In the genomic region with DNA sequence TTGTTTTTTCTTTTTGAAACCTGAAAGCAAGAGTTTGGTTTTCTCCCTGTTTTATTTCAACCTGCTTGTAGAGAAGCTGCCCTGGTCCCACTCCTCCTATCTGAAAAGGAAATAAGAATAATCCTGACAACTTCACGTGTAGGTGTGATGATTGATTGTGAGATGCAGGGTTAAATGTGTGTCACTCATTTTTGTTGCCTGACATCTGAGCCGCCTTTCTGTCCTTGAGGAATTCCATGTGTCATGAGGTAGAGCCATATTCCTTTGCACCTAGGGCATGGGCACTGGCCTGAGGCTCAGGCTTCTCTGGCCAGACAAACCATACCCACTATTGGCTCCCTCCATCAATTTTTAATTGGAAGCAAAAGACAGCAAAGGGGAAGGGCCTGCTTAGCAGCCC, we compare ENCODE assay signal across 28 cellular contexts. TPM values are rescaled to one million over a fixed set of nuclear protein-coding genes. Genes with fewer than 3 reads are reported as not detected.
"Had no signal": no experiment of that assay in that cellular context is flagged by ENCODE, and none has a peak within 500 bp of the region (broad histone marks: within the 10 kb centered on the region; RNA-seq: fewer than 3 reads in every experiment).

No MANE protein-coding gene starts in this region.

- ATAC-seq: effector memory CD8-positive, alpha-beta T cell; esophagus mucosa; foreskin keratinocyte; gastrocnemius medialis; gastroesophageal sphincter; heart left ventricle; heart right ventricle had no signal

- H3K4me3 ChIP-seq: colonic mucosa, coronary artery, dorsolateral prefrontal cortex, esophagus muscularis mucosa, esophagus squamous epithelium, gastrocnemius medialis, gastroesophageal sphincter, heart left ventricle, heart right ventricle had no signal

- H3K36me3 ChIP-seq: colonic mucosa, esophagus muscularis mucosa, esophagus squamous epithelium, gastrocnemius medialis, gastroesophageal sphincter, heart left ventricle, heart right ventricle had no signal

- H3K4me3 Mint-ChIP-seq: dendritic cell treated with granulocyte-macrophage colony-stimulating factor and Interleukin-4, amounts not matched to agents 40 ng/mL and 50 ng/mL, for 4 days; effector memory CD8-positive, alpha-beta T cell; endodermal cell had no signal

- H3K27ac ChIP-seq: colonic mucosa, coronary artery, dorsolateral prefrontal cortex, epithelial cell of prostate, esophagus muscularis mucosa, esophagus squamous epithelium, foreskin keratinocyte, gastrocnemius medialis, gastroesophageal sphincter, heart left ventricle, heart right ventricle had no signal

- DNase-seq: colonic mucosa; cortex of kidney; dermis blood vessel endothelial cell; dorsolateral prefrontal cortex; effector CD4-positive, alpha-beta T cell; effector CD8-positive, alpha-beta T cell; effector memory CD4-positive, alpha-beta T cell; effector memory CD8-positive, alpha-beta T cell; endodermal cell; erythroblast; esophagus squamous epithelium; foreskin fibroblast; foreskin keratinocyte; foreskin melanocyte; gastrocnemius medialis; glutamatergic neuron; head of caudate nucleus; heart left ventricle; heart right ventricle had no signal

- H3K4me1 ChIP-seq: colonic mucosa, esophagus muscularis mucosa, esophagus squamous epithelium, foreskin keratinocyte, gastrocnemius medialis, gastroesophageal sphincter, heart left ventricle, heart right ventricle had no signal

- H3K27me3 ChIP-seq: colonic mucosa, dorsolateral prefrontal cortex, gastrocnemius medialis had no signal

- H3K9me3 Mint-ChIP-seq: effector memory CD8-positive, alpha-beta T cell; endodermal cell had no signal

- H3K4me1 Mint-ChIP-seq: endodermal cell had no signal

- H3K27ac Mint-ChIP-seq: dendritic cell treated with granulocyte-macrophage colony-stimulating factor and Interleukin-4, amounts not matched to agents 40 ng/mL and 50 ng/mL, for 4 days; effector memory CD8-positive, alpha-beta T cell; endodermal cell had no signal

- H3K9me3 ChIP-seq: colonic mucosa, gastrocnemius medialis had no signal

RNA-seq across cellular contexts. Expression of a gene that starts 10.2 kb away (rescaled TPM):
- total RNA-seq: endothelial cell of umbilical vein, epithelial cell of proximal tubule, glomerular endothelial cell had no signal
- polyA plus RNA-seq: endothelial cell of umbilical vein had no signal
